Comparison of ENCODE assay signal across 10 cellular contexts in genomic region chr14:58272589-58273372, GRCh38. TPM values are rescaled to one million over a fixed set of nuclear protein-coding genes. Genes with fewer than 3 reads are reported as not detected.
A peak's percentile ranks its signal among the peaks of the same experiment; 100 is the strongest.
DNase-seq lines count a peak whose midpoint lies in the region; ATAC-seq, FAIRE-seq and TF ChIP-seq lines count a peak whose summit lies in the region.
"Had no signal": no experiment of that assay in that cellular context is flagged by ENCODE, and none has a peak within 500 bp of the region (broad histone marks: within the 10 kb centered on the region; RNA-seq: fewer than 3 reads in every experiment).

No MANE protein-coding gene starts in this region.

- TF ChIP-seq EP300 in sigmoid colon (IDR thresholded peaks at IDR 0.05) = no peak

- no peak for FAIRE-seq in RCC 7860 (lab: Jason Lieb, UNC)

- H3K27ac Mint-ChIP-seq in endothelial cell (ENCODE audit: unreplicated experiment) = no peak overlapping the region
- H3K27ac Mint-ChIP-seq: CD4-positive, alpha-beta T cell; T-helper 1 cell treated with Interleukin-12 subunit alpha and Interleukin-12 subunit beta and Interleukin-4 antibody, amounts not matched to agents 30 μg/mL and 1 μg/mL, for 36 hours had no signal

- TF ChIP-seq POLR2A in sigmoid colon (IDR thresholded peaks at IDR 0.05) = no peak

- no peaks in the 10 kb centered on the region for H3K9me3 Mint-ChIP-seq in endothelial cell (ENCODE audit: unreplicated experiment)
- H3K9me3 Mint-ChIP-seq: CD4-positive, alpha-beta T cell; T-helper 1 cell treated with Interleukin-12 subunit alpha and Interleukin-12 subunit beta and Interleukin-4 antibody, amounts not matched to agents 30 μg/mL and 1 μg/mL, for 36 hours had no signal

- no peak for ATAC-seq in HG02763 (IDR thresholded peaks at IDR 0.05; ENCODE audit: unreplicated experiment)

- peak overlapping the region; percentile 45 to 67 (median 54) for H3K27ac ChIP-seq in sigmoid colon

- H3K36me3 Mint-ChIP-seq in endothelial cell (ENCODE audit: low read depth, unreplicated experiment) = peaks cover 15% of the 10 kb centered on the region

- intact Hi-C loops in sigmoid colon (cut with DNase I) = no loop called here

- peaks cover 0 to 39% (median 27%) of the 10 kb centered on the region in 4 donors for H3K4me1 ChIP-seq in sigmoid colon

- peaks cover 9 to 73% (median 20%) of the 10 kb centered on the region in 4 donors for H3K36me3 ChIP-seq in sigmoid colon

- H3K4me3 Mint-ChIP-seq in endothelial cell (ENCODE audit: unreplicated experiment) = no peak overlapping the region
- H3K4me3 Mint-ChIP-seq: CD4-positive, alpha-beta T cell; T-helper 1 cell treated with Interleukin-12 subunit alpha and Interleukin-12 subunit beta and Interleukin-4 antibody, amounts not matched to agents 30 μg/mL and 1 μg/mL, for 36 hours had no signal

- peak; percentile 33 for DNase-seq in SIG-M5 treated with dmso at 0.1 percent for 504 hours (lab: John Stamatoyannopoulos, UW; ENCODE audit: unreplicated experiment)
- no peak for DNase-seq in SIG-M5 (lab: John Stamatoyannopoulos, UW)
- peak; percentile 32 for DNase-seq in RCC 7860 (ENCODE audit: low spot score)
- DNase-seq in glomerular visceral epithelial cell (ENCODE audit: extremely low spot score) = peak; percentile 21
- DNase-seq in sigmoid colon = no peak
- DNase-seq in DMS79 (lab: John Stamatoyannopoulos, UW) = no peak
- no peak for DNase-seq in endothelial cell (ENCODE audit: low spot score)
- DNase-seq: CD4-positive, alpha-beta T cell had no signal

- H3K27me3 ChIP-seq in sigmoid colon = no peaks in the 10 kb centered on the region

- no peaks in the 10 kb centered on the region for H3K9me3 ChIP-seq in sigmoid colon

- H3K27me3 Mint-ChIP-seq in endothelial cell (ENCODE audit: unreplicated experiment) = no peaks in the 10 kb centered on the region
- H3K27me3 Mint-ChIP-seq: CD4-positive, alpha-beta T cell had no signal

- H3K4me3 ChIP-seq in sigmoid colon = no peak overlapping the region

- no peak for TF ChIP-seq CTCF in sigmoid colon (IDR thresholded peaks at IDR 0.05)
- no peak for TF ChIP-seq CTCF in endothelial cell (IDR thresholded peaks at IDR 0.05; ENCODE audit: unreplicated experiment)

- WGBS in sigmoid colon, 2 donors = 43 to 71% methylated on average over 4 of the region's 4 CpGs

- H3K4me1 Mint-ChIP-seq in endothelial cell (ENCODE audit: unreplicated experiment) = peaks cover 7% of the 10 kb centered on the region

RNA-seq across cellular contexts. Expression of gene ARID4A, which starts 25.6 kb away (rescaled TPM):
- 10 to 100 TPM; 18.1 to 31.9 (median 24.5) TPM for total RNA-seq in sigmoid colon
- 1 to 10 TPM; 4.2 to 8.4 (median 7.2) TPM for polyA plus RNA-seq in sigmoid colon
- 45.4 TPM for total RNA-seq in endothelial cell (ENCODE audit: unreplicated experiment)

RNA-seq across cellular contexts. Expression of gene PSMA3, which starts 28.1 kb away (rescaled TPM):
- total RNA-seq in sigmoid colon (100 to 1,000 TPM in 3 of 4 donors, 10 to 100 TPM in 1; 69.5 to 112 (median 107) TPM), endothelial cell (ENCODE audit: unreplicated experiment) (180 TPM)
- polyA plus RNA-seq in sigmoid colon = 100 to 1,000 TPM; 113 to 217 (median 161) TPM

Comparison
In these comparisons a context has a peak if more than half of its experiments do, and no peak if none do; other contexts are left out.
1. DNase-seq: peak in SIG-M5 treated with dmso at 0.1 percent for 504 hours (single experiment), RCC 7860 (single experiment) and glomerular visceral epithelial cell (single experiment); none in SIG-M5 (single experiment), sigmoid colon (single experiment), DMS79 (single experiment) and endothelial cell (single experiment).